Comparison of ENCODE assay signal across 2 cellular contexts in genomic region chr5:179862891-179863290, GRCh38.
TF ChIP-seq lines count a peak whose summit lies in the region.

No MANE protein-coding gene starts in this region.

TF ChIP-seq in H1, 55 proteins besides CTCF, POLR2A, EP300 and RAD21:
- TF ChIP-seq SRF (IDR thresholded peaks at IDR 0.05; ENCODE audit: low read depth, low read length) (no peak), SP1 (IDR thresholded peaks at IDR 0.05; ENCODE audit: low read depth, low read length) (no peak), SP4 (IDR thresholded peaks at IDR 0.05; ENCODE audit: low read length) (no peak), USF2 (IDR thresholded peaks at IDR 0.05; ENCODE audit: low read length) (no peak)

TF ChIP-seq in SK-N-SH treated with all-trans-retinoic acid at 6 μM for 48 hours, 23 proteins besides CTCF, POLR2A, EP300 and RAD21:
- TF ChIP-seq TCF4 (CRISPR knock-in tag; IDR thresholded peaks at IDR 0.05; ENCODE audit: borderline replicate concordance), result no peak
- no peak for TF ChIP-seq PPARA (CRISPR knock-in tag; IDR thresholded peaks at IDR 0.05; ENCODE audit: borderline replicate concordance)
- TF ChIP-seq ZNF70 (CRISPR knock-in tag; IDR thresholded peaks at IDR 0.05), result no peak
- TF ChIP-seq OSR1 (CRISPR knock-in tag; IDR thresholded peaks at IDR 0.05), result no peak
- TF ChIP-seq ZNF565 (CRISPR knock-in tag; conservative IDR thresholded peaks at IDR 0.05; ENCODE audit: low read depth), result no peak
- TF ChIP-seq POU6F1 (CRISPR knock-in tag; IDR thresholded peaks at IDR 0.05; ENCODE audit: borderline replicate concordance, low read depth), result no peak
- TF ChIP-seq CSDC2 (CRISPR knock-in tag; IDR thresholded peaks at IDR 0.05), result no peak
- TF ChIP-seq ZC3H10 (CRISPR knock-in tag; IDR thresholded peaks at IDR 0.05), result no peak
- no peak for TF ChIP-seq RARB (CRISPR knock-in tag; IDR thresholded peaks at IDR 0.05)
- TF ChIP-seq TOX (CRISPR knock-in tag; IDR thresholded peaks at IDR 0.05; ENCODE audit: borderline replicate concordance), result no peak
- TF ChIP-seq ZFP30 (CRISPR knock-in tag; IDR thresholded peaks at IDR 0.05), result no peak
- no peak for TF ChIP-seq CSRNP3 (CRISPR knock-in tag; IDR thresholded peaks at IDR 0.05)
